ENCODE assay signal across 8 cellular contexts in genomic region chrX:135985974-135986312, GRCh38. TPM values are rescaled to one million over a fixed set of nuclear protein-coding genes. Genes with fewer than 3 reads are reported as not detected.
DNase-seq lines count a peak whose midpoint lies in the region; ATAC-seq, FAIRE-seq and TF ChIP-seq lines count a peak whose summit lies in the region.

No MANE protein-coding gene starts in this region.

- peaks cover 0 to 2% of the 10 kb centered on the region in 2 donors for H3K36me3 Mint-ChIP-seq in activated T-cell treated with anti-CD3 and anti-CD28 coated beads, Interleukin-2, amount 50 U/mL, for 72 hours (ENCODE audit: insufficient read depth in 2 of 2)

- no peaks in the 10 kb centered on the region for H3K9me1 ChIP-seq in K562 (ENCODE audit: control insufficient read depth, insufficient read depth, low read length)

- peaks cover 7 to 34% of the 10 kb centered on the region in 2 experiments for H3K4me1 ChIP-seq in K562 (replicated peaks in 1 of 2; ENCODE audit: control insufficient read depth in 2 of 2, insufficient read depth in 2 of 2, low read length in 2 of 2)
- H3K4me1 ChIP-seq in tibial nerve: peaks cover 0 to 17% (median 0%) of the 10 kb centered on the region in 4 donors

- H3K9me3 Mint-ChIP-seq in activated T-cell treated with anti-CD3 and anti-CD28 coated beads, Interleukin-2, amount 50 U/mL, for 72 hours: no peaks in the 10 kb centered on the region

- H3K27me3 ChIP-seq in K562 (ENCODE audit: control insufficient read depth in 2 of 2, insufficient read depth in 2 of 2, low read length in 2 of 2) (no peaks in the 10 kb centered on the region), tibial nerve (no peaks in the 10 kb centered on the region)

- DNase-seq in activated T-cell treated with anti-CD3 and anti-CD28 coated beads, Interleukin-2, amount 50 U/mL, for 72 hours: no peak
- DNase-seq in activated T-cell treated with anti-CD3 and anti-CD28 coated beads for 4 hours (no peak), K562 (ENCODE audit: extremely low read depth in 1 of 4, low spot score in 3 of 4) (peak; percentile 9 to 12 (median 12)), lower leg skin (ENCODE audit: low spot score in 2 of 2) (no peak), tibial nerve (ENCODE audit: low spot score in 2 of 2) (no peak), DMS153 (lab: John Stamatoyannopoulos, UW) (no peak)

- H3K4me1 Mint-ChIP-seq in activated T-cell treated with anti-CD3 and anti-CD28 coated beads, Interleukin-2, amount 50 U/mL, for 72 hours (ENCODE audit: low read depth): peaks cover 40% of the 10 kb centered on the region

- peak overlapping the region; percentile 94 for H2AFZ ChIP-seq in K562 (ENCODE audit: low read depth, low read length)

- no peak for FAIRE-seq in K562 (lab: Jason Lieb, UNC)

- TF ChIP-seq CTCF in K562 (IDR thresholded peaks at IDR 0.05 in 2 of 3, conservative IDR thresholded peaks at IDR 0.05 in 1 of 3; ENCODE audit: insufficient read depth in 2 of 3, low read depth in 1 of 3, low read length in 3 of 3): no peak
- no peak for TF ChIP-seq CTCF in lower leg skin (IDR thresholded peaks at IDR 0.05)
- no peak for TF ChIP-seq CTCF in tibial nerve (IDR thresholded peaks at IDR 0.05)

- peak overlapping the region; percentile 90 for H3K4me3 Mint-ChIP-seq in activated T-cell treated with anti-CD3 and anti-CD28 coated beads, Interleukin-2, amount 50 U/mL, for 72 hours

- H3K4me3 ChIP-seq in K562 (peak overlapping the region; percentile 82), lower leg skin (ENCODE audit: low read depth, poor library complexity, severe bottlenecking) (peak overlapping the region; percentile 50), tibial nerve (peak overlapping the region; percentile 51 to 78 (median 54))

- no peaks in the 10 kb centered on the region for H3K9me3 ChIP-seq in K562 (replicated peaks; ENCODE audit: control insufficient read depth, insufficient read depth, low read depth, low read length)
- no peaks in the 10 kb centered on the region for H3K9me3 ChIP-seq in tibial nerve

- POLR2A ChIA-PET in K562 (lab: Yijun Ruan, JAX): no interaction called here

- H4K20me1 ChIP-seq in K562 (replicated peaks; ENCODE audit: control insufficient read depth, insufficient read depth, low read length): no peaks in the 10 kb centered on the region

- ATAC-seq in activated T-cell treated with anti-CD3 and anti-CD28 coated beads, Interleukin-2, amount 50 U/mL, for 72 hours (replicated peaks in 1 of 2): no peak
- ATAC-seq in K562 (peak; percentile 11), HG03097 (IDR thresholded peaks at IDR 0.05; ENCODE audit: low FRiP score, unreplicated experiment) (no peak), GM19035 (IDR thresholded peaks at IDR 0.05; ENCODE audit: unreplicated experiment) (no peak)

- TF ChIP-seq POLR2A in K562 (conservative IDR thresholded peaks at IDR 0.05) (no peak), lower leg skin (IDR thresholded peaks at IDR 0.05) (no peak), tibial nerve (IDR thresholded peaks at IDR 0.05) (no peak)

- H3K27ac Mint-ChIP-seq in activated T-cell treated with anti-CD3 and anti-CD28 coated beads, Interleukin-2, amount 50 U/mL, for 72 hours: peak overlapping the region; percentile 70

- H3K4me2 ChIP-seq in K562 (ENCODE audit: insufficient read depth, low read length): peak overlapping the region; percentile 88

- in situ Hi-C loops in K562 (cut with MboI): no loop called here

- H3K27ac ChIP-seq in K562 (ENCODE audit: extremely low read depth, low read depth, low read length) (peak overlapping the region; percentile 71), tibial nerve (peak overlapping the region; percentile 83 to 91 (median 85))

- BruUV-seq in K562 (replicated peaks; lab: Mats Ljungman, UMichigan): no TSS peak

- intact Hi-C loops in K562 (cut with micrococcal nuclease) (no loop called here), lower leg skin (cut with DNase I; ENCODE audit: low total_unique reads) (no loop called here)

- H3K9ac ChIP-seq in K562 (ENCODE audit: insufficient read depth in 1 of 2, low read depth in 2 of 2, low read length in 2 of 2): peak overlapping the region; percentile 76 to 98

- TF ChIP-seq RAD21 in K562 (CRISPR knock-in tag; conservative IDR thresholded peaks at IDR 0.05 in 1 of 2, IDR thresholded peaks at IDR 0.05 in 1 of 2): no peak

- H3K27me3 Mint-ChIP-seq in activated T-cell treated with anti-CD3 and anti-CD28 coated beads, Interleukin-2, amount 50 U/mL, for 72 hours (ENCODE audit: low read depth): peaks cover 26% of the 10 kb centered on the region

- CTCF ChIA-PET in K562 (lab: Yijun Ruan, JAX; ENCODE audit: low intra/inter-chr PET ratio): no interaction called here

- TF ChIP-seq EP300 in K562 (IDR thresholded peaks at IDR 0.05; ENCODE audit: low read length) (no peak), tibial nerve (IDR thresholded peaks at IDR 0.05) (no peak)

- H3K79me2 ChIP-seq in K562 (ENCODE audit: control insufficient read depth, insufficient read depth, low read length): peaks cover 33% of the 10 kb centered on the region

- WGBS in K562 (ENCODE audit: insufficient coverage, low coverage, missing lambda C conversion rate): 0% methylated on average over 5 of the region's 14 CpGs
- WGBS in lower leg skin, 2 donors: 0 to 43% methylated on average over 3 to 14 of the region's 14 CpGs
- WGBS in tibial nerve, 2 donors: 0 to 38% methylated on average over 12 to 14 of the region's 14 CpGs

- H3K36me3 ChIP-seq in K562 (ENCODE audit: control insufficient read depth, insufficient read depth, low read length) (no peaks in the 10 kb centered on the region), tibial nerve (no peaks in the 10 kb centered on the region)

TF ChIP-seq in K562, 482 proteins besides CTCF, POLR2A, EP300 and RAD21:
- TF ChIP-seq ETV6 (IDR thresholded peaks at IDR 0.05; ENCODE audit: borderline replicate concordance in 1 of 2, low read depth in 2 of 2, low read length in 1 of 2): no peak
- TF ChIP-seq ETV6 (CRISPR knock-in tag; IDR thresholded peaks at IDR 0.05; ENCODE audit: borderline replicate concordance): no peak
- TF ChIP-seq FOXK2 (conservative IDR thresholded peaks at IDR 0.05 in 1 of 2, IDR thresholded peaks at IDR 0.05 in 1 of 2; ENCODE audit: low read depth in 2 of 2): no peak
- 0 out of 2 replicates have a peak, but pooled peaks have one; percentile 8 for TF ChIP-seq ZBTB7A (IDR thresholded peaks at IDR 0.05; ENCODE audit: borderline replicate concordance, control insufficient read depth, low read depth, low read length)

RNA-seq across cellular contexts. Expression of gene SLC9A6, which starts 0.7 kb away (rescaled TPM):
- 10 to 100 TPM; 11.4 to 12.2 TPM for total RNA-seq in activated T-cell treated with anti-CD3 and anti-CD28 coated beads, Interleukin-2, amount 50 U/mL, for 72 hours
- total RNA-seq in K562 (2011; cell fraction: chromatin; rRNA removed; ENCODE audit: low replicate concordance): 21.7 and 34.7 TPM in 2 replicates
- 15.5 and 20.5 TPM in 2 replicates for total RNA-seq in K562 (2011; cell fraction: nucleolus; rRNA removed)
- total RNA-seq in K562 (2011; cell fraction: nucleoplasm; rRNA removed): 27.2 and 31.3 TPM in 2 replicates
- total RNA-seq in K562 (2014; rRNA removed): 9.8 and 9.9 TPM in 2 replicates
- 13.9 and 14.6 TPM in 2 replicates for total RNA-seq in K562 (2014; rRNA removed; fragmentation: Illumina TruSeq; extraction: Trizol)
- total RNA-seq in K562 (2015; rRNA removed; fragmentation: Illumina TruSeq; extraction: Trizol): 10.9 and 11.8 TPM in 2 replicates
- 11.7 and 13.0 TPM in 2 replicates for total RNA-seq in K562 (2021)
- polyA plus RNA-seq in K562 (2011; rRNA removed): 8.7 and 12.5 TPM in 2 replicates
- 5.6 and 7.4 TPM in 2 replicates for polyA plus RNA-seq in K562 (2011; cell fraction: cytosol; rRNA removed)
- polyA plus RNA-seq in K562 (2011; cell fraction: nucleus; rRNA removed): 8.3 and 9.9 TPM in 2 replicates
- 6.8 and 7.3 TPM in 2 replicates for polyA plus RNA-seq in K562 (2012)
- 9.6 and 9.9 TPM in 2 replicates for polyA plus RNA-seq in K562 (2014; fragmentation: Illumina TruSeq; extraction: Trizol)
- polyA plus RNA-seq in K562 (2014; fragmentation: Nextera tagmentation; extraction: Ambion mirVana): 1 to 10 TPM; 3.7 to 4.8 TPM
- 6.2 TPM in 2 replicates for polyA plus RNA-seq in K562 (2014; rRNA removed)
- 20.0 and 30.0 TPM in 2 replicates for polyA minus RNA-seq in K562 (2011; rRNA and poly(A)+ RNA removed)
- polyA minus RNA-seq in K562 (2011; cell fraction: cytosol; rRNA and poly(A)+ RNA removed): 9.0 and 12.6 TPM in 2 replicates
- 10.0 and 12.4 TPM in 2 replicates for polyA minus RNA-seq in K562 (2011; cell fraction: nucleus; rRNA and poly(A)+ RNA removed)
- total RNA-seq in lower leg skin: 10 to 100 TPM; 11.6 to 18.1 (median 17.2) TPM
- 10 to 100 TPM; 12.9 to 23.9 (median 18.7) TPM for total RNA-seq in tibial nerve

RNA-seq across cellular contexts. Expression of gene MMGT1, which starts 12.2 kb away (rescaled TPM):
- 10 to 100 TPM; 20.1 to 21.7 TPM for total RNA-seq in activated T-cell treated with anti-CD3 and anti-CD28 coated beads, Interleukin-2, amount 50 U/mL, for 72 hours
- 8.2 and 19.7 TPM in 2 replicates for total RNA-seq in K562 (2011; cell fraction: chromatin; rRNA removed; ENCODE audit: low replicate concordance)
- 10.7 and 12.0 TPM in 2 replicates for total RNA-seq in K562 (2011; cell fraction: nucleolus; rRNA removed)
- 23.7 and 38.9 TPM in 2 replicates for total RNA-seq in K562 (2011; cell fraction: nucleoplasm; rRNA removed)
- total RNA-seq in K562 (2014; rRNA removed): 11.6 and 12.7 TPM in 2 replicates
- total RNA-seq in K562 (2014; rRNA removed; fragmentation: Illumina TruSeq; extraction: Trizol): 24.0 and 26.7 TPM in 2 replicates
- 20.4 and 22.5 TPM in 2 replicates for total RNA-seq in K562 (2015; rRNA removed; fragmentation: Illumina TruSeq; extraction: Trizol)
- total RNA-seq in K562 (2021): 25.0 and 25.2 TPM in 2 replicates
- polyA plus RNA-seq in K562 (2011; rRNA removed): 15.5 and 20.5 TPM in 2 replicates
- 6.4 and 14.7 TPM in 2 replicates for polyA plus RNA-seq in K562 (2011; cell fraction: cytosol; rRNA removed)
- polyA plus RNA-seq in K562 (2011; cell fraction: nucleus; rRNA removed): 3.5 and 5.0 TPM in 2 replicates
- 13.3 and 15.5 TPM in 2 replicates for polyA plus RNA-seq in K562 (2012)
- 21.7 and 22.9 TPM in 2 replicates for polyA plus RNA-seq in K562 (2014; fragmentation: Illumina TruSeq; extraction: Trizol)
- 10 to 100 TPM; 21.9 to 25.4 TPM for polyA plus RNA-seq in K562 (2014; fragmentation: Nextera tagmentation; extraction: Ambion mirVana)
- 11.3 and 14.2 TPM in 2 replicates for polyA plus RNA-seq in K562 (2014; rRNA removed)
- 33.7 and 38.1 TPM in 2 replicates for polyA minus RNA-seq in K562 (2011; rRNA and poly(A)+ RNA removed)
- polyA minus RNA-seq in K562 (2011; cell fraction: cytosol; rRNA and poly(A)+ RNA removed): 12.5 and 15.6 TPM in 2 replicates
- polyA minus RNA-seq in K562 (2011; cell fraction: nucleus; rRNA and poly(A)+ RNA removed): 4.4 and 7.4 TPM in 2 replicates
- 10 to 100 TPM; 17.3 to 25.3 (median 21.2) TPM for total RNA-seq in lower leg skin
- 10 to 100 TPM; 24.1 to 31.6 (median 28.3) TPM for total RNA-seq in tibial nerve

Comparison
In these comparisons a context has a peak if more than half of its experiments do, and no peak if none do; other contexts are left out.
1. DNase-seq: peak in K562 (4 of 4); none in activated T-cell treated with anti-CD3 and anti-CD28 coated beads, Interleukin-2, amount 50 U/mL, for 72 hours (0 of 2), activated T-cell treated with anti-CD3 and anti-CD28 coated beads for 4 hours (single experiment), lower leg skin (0 of 2), tibial nerve (0 of 2) and DMS153 (single experiment).
2. Peak in every context shown above with its lines, with median percentiles within 50 percentile points of each other: H3K4me3 ChIP-seq.